ENCODE assay signal across 20 cellular contexts in the genomic region with DNA sequence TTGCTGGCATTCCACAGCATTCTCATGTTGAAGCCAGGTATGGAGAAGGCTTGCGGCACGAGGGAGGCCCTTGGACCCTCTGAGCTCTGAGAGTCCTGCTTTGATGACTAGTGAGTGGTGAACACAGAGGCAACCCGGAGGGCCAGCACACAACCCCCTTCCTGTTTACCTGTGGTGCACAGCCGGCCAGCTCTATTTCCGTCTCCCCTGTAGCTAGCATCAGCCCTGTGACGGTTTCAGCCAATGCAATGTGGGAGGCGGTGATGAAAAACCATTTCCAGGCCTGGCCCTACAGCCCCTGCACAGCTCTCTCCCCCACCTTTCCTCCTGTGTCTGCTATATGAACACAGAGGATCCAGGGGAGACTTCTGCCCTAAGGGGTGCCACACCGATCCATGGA.
"Had no signal": no experiment of that assay in that cellular context is flagged by ENCODE, and none has a peak within 500 bp of the region (broad histone marks: within the 10 kb centered on the region; RNA-seq: fewer than 3 reads in every experiment).

No MANE protein-coding gene starts in this region.

- H3K4me3 ChIP-seq: mucosa of descending colon, pancreas, stomach, thoracic aorta, upper lobe of right lung had no signal

- H3K4me3 Mint-ChIP-seq: activated CD4-positive, alpha-beta memory T cell treated with anti-CD3 and anti-CD28 coated beads, Interleukin-2, amount 10 ng/mL, durations not matched to agents 7 days and 5 days; activated CD4-positive, alpha-beta T cell treated with anti-CD3 and anti-CD28 coated beads for 36 hours; activated naive CD8-positive, alpha-beta T cell treated with anti-CD3 and anti-CD28 coated beads, Interleukin-2, amount 50 U/mL, for 24 hours; memory B cell; naive thymus-derived CD4-positive, alpha-beta T cell had no signal

- H3K4me1 Mint-ChIP-seq: activated CD4-positive, alpha-beta memory T cell treated with anti-CD3 and anti-CD28 coated beads, Interleukin-2, amount 10 ng/mL, durations not matched to agents 7 days and 5 days; activated CD4-positive, alpha-beta T cell treated with anti-CD3 and anti-CD28 coated beads for 36 hours; memory B cell had no signal

- H3K36me3 Mint-ChIP-seq: memory B cell; naive thymus-derived CD4-positive, alpha-beta T cell had no signal

- H3K9me3 Mint-ChIP-seq: activated CD4-positive, alpha-beta memory T cell treated with anti-CD3 and anti-CD28 coated beads, Interleukin-2, amount 10 ng/mL, durations not matched to agents 7 days and 5 days; activated naive CD8-positive, alpha-beta T cell treated with anti-CD3 and anti-CD28 coated beads, Interleukin-2, amount 50 U/mL, for 24 hours; memory B cell had no signal

- H3K36me3 ChIP-seq: pancreas, stomach, thoracic aorta, upper lobe of right lung, WERI-Rb-1 had no signal

- ATAC-seq: activated CD4-positive, alpha-beta T cell treated with anti-CD3 and anti-CD28 coated beads for 36 hours; activated naive CD8-positive, alpha-beta T cell treated with anti-CD3 and anti-CD28 coated beads, Interleukin-2, amount 50 U/mL, for 24 hours; foreskin keratinocyte; left ventricle myocardium superior; mucosa of descending colon; naive thymus-derived CD4-positive, alpha-beta T cell; pancreas; sciatic nerve; upper lobe of right lung had no signal

- DNase-seq: activated CD4-positive, alpha-beta memory T cell treated with anti-CD3 and anti-CD28 coated beads, Interleukin-2, amount 10 ng/mL, durations not matched to agents 7 days and 5 days; activated CD4-positive, alpha-beta T cell treated with anti-CD3 and anti-CD28 coated beads for 36 hours; activated naive CD4-positive, alpha-beta T cell treated with Interleukin-2 at 50 U/mL for 16 hours; activated naive CD8-positive, alpha-beta T cell treated with anti-CD3 and anti-CD28 coated beads, Interleukin-2, amount 50 U/mL, for 24 hours; aorta; cerebellar nuclear complex; effector CD8-positive, alpha-beta T cell; foreskin keratinocyte; glutamatergic neuron; kidney glomerular epithelial cell; left ventricle myocardium superior; mucosa of descending colon; naive thymus-derived CD4-positive, alpha-beta T cell; pancreas; stomach; upper lobe of right lung; WERI-Rb-1 had no signal

- H3K27ac Mint-ChIP-seq: activated CD4-positive, alpha-beta memory T cell treated with anti-CD3 and anti-CD28 coated beads, Interleukin-2, amount 10 ng/mL, durations not matched to agents 7 days and 5 days; activated CD4-positive, alpha-beta T cell treated with anti-CD3 and anti-CD28 coated beads for 36 hours; activated naive CD8-positive, alpha-beta T cell treated with anti-CD3 and anti-CD28 coated beads, Interleukin-2, amount 50 U/mL, for 24 hours; memory B cell; naive thymus-derived CD4-positive, alpha-beta T cell had no signal

- H3K27me3 ChIP-seq: foreskin keratinocyte, upper lobe of right lung had no signal
